Comparison of ENCODE assay signal across 18 cellular contexts in the genomic region with DNA sequence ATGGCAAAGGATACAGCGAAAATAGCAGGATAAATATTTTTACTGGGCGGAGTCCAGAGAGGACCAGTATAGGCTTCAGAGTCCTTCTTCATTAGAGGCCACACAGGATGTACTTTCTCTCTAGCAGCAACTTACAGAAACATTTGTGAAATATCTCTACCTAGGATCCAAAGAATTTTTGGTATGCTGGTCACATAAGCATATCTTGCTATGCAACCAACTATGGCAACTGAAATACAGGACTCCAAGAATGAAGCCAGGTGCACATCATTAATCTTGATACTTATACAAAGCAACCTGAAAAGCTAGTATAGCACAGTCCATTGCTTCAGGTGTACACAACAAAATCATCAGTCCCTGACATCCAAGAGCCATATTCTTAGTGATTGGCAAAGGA. TPM values are rescaled to one million over a fixed set of nuclear protein-coding genes. Genes with fewer than 3 reads are reported as not detected.
DNase-seq lines count a peak whose midpoint lies in the region; ATAC-seq and TF ChIP-seq lines count a peak whose summit lies in the region.
"Had no signal": no experiment of that assay in that cellular context is flagged by ENCODE, and none has a peak within 500 bp of the region (broad histone marks: within the 10 kb centered on the region; RNA-seq: fewer than 3 reads in every experiment).

No MANE protein-coding gene starts in this region.

- H3K27me3 Mint-ChIP-seq in CD4-positive, CD25-positive, alpha-beta regulatory T cell = no peaks in the 10 kb centered on the region
- H3K27me3 Mint-ChIP-seq in Calu3 (ENCODE audit: unreplicated experiment) = no peaks in the 10 kb centered on the region
- H3K27me3 Mint-ChIP-seq in activated naive CD8-positive, alpha-beta T cell treated with anti-CD3 and anti-CD28 coated beads, Interleukin-2, amount 10 ng/mL, durations not matched to agents 7 days and 5 days = no peaks in the 10 kb centered on the region
- no peaks in the 10 kb centered on the region for H3K27me3 Mint-ChIP-seq in naive B cell

- DNase-seq in CD4-positive, CD25-positive, alpha-beta regulatory T cell = no peak
- no peak for DNase-seq in Calu3
- DNase-seq in activated naive CD8-positive, alpha-beta T cell treated with anti-CD3 and anti-CD28 coated beads, Interleukin-2, amount 10 ng/mL, durations not matched to agents 7 days and 5 days = no peak
- no peak for DNase-seq in naive B cell
- DNase-seq in SJCRH30 = no peak
- no peak for DNase-seq in NCI-H1092 (lab: John Stamatoyannopoulos, UW)
- DNase-seq: activated T-cell treated with anti-CD3 and anti-CD28 coated beads, Interleukin-2, amount 50 U/mL, for 4 hours; brain microvascular endothelial cell; effector CD4-positive, alpha-beta T cell; GOT3; left colon; posterior cingulate gyrus; stimulated activated CD4-positive, alpha-beta T cell treated with anti-CD3 and anti-CD28 coated beads, Interleukin-12 subunit alpha, Interleukin-12 subunit beta, amount 100 ng/mL, for 4 hours had no signal

- no TSS peak for BruUV-seq in Calu3 (replicated peaks; lab: Mats Ljungman, UMichigan)

- intact Hi-C loops in Calu3 (cut with micrococcal nuclease; ENCODE audit: unreplicated experiment) = no loop called here

- peaks cover 0 to 3% (median 0%) of the 10 kb centered on the region in 7 donors for H3K9me3 Mint-ChIP-seq in CD4-positive, CD25-positive, alpha-beta regulatory T cell
- H3K9me3 Mint-ChIP-seq in Calu3 (ENCODE audit: low read depth, unreplicated experiment) = no peaks in the 10 kb centered on the region
- peaks cover 3% of the 10 kb centered on the region for H3K9me3 Mint-ChIP-seq in activated naive CD8-positive, alpha-beta T cell treated with anti-CD3 and anti-CD28 coated beads, Interleukin-2, amount 10 ng/mL, durations not matched to agents 7 days and 5 days
- no peaks in the 10 kb centered on the region for H3K9me3 Mint-ChIP-seq in naive B cell
- H3K9me3 Mint-ChIP-seq: activated T-cell treated with anti-CD3 and anti-CD28 coated beads, Interleukin-2, amount 50 U/mL, for 4 hours had no signal

- peaks cover 25 to 74% (median 40%) of the 10 kb centered on the region in 4 donors for H3K4me1 Mint-ChIP-seq in CD4-positive, CD25-positive, alpha-beta regulatory T cell
- H3K4me1 Mint-ChIP-seq in Calu3 (ENCODE audit: low read depth, unreplicated experiment) = peaks cover 58% of the 10 kb centered on the region
- H3K4me1 Mint-ChIP-seq in activated naive CD8-positive, alpha-beta T cell treated with anti-CD3 and anti-CD28 coated beads, Interleukin-2, amount 10 ng/mL, durations not matched to agents 7 days and 5 days = peaks cover 40% of the 10 kb centered on the region
- H3K4me1 Mint-ChIP-seq in naive B cell = peaks cover 14 to 44% (median 36%) of the 10 kb centered on the region in 3 donors

- peak overlapping the region in 2 of 4 donors; percentile 48 to 68 for H3K4me3 Mint-ChIP-seq in CD4-positive, CD25-positive, alpha-beta regulatory T cell
- H3K4me3 Mint-ChIP-seq in Calu3 (ENCODE audit: low read depth, unreplicated experiment) = peak overlapping the region; percentile 8
- no peak overlapping the region for H3K4me3 Mint-ChIP-seq in activated naive CD8-positive, alpha-beta T cell treated with anti-CD3 and anti-CD28 coated beads, Interleukin-2, amount 10 ng/mL, durations not matched to agents 7 days and 5 days
- peak overlapping the region in 3 of 8 donors; percentile 32 to 83 (median 46) for H3K4me3 Mint-ChIP-seq in naive B cell

- POLR2A ChIA-PET in activated naive CD8-positive, alpha-beta T cell treated with anti-CD3 and anti-CD28 coated beads, Interleukin-2, amount 10 ng/mL, durations not matched to agents 7 days and 5 days (lab: Charles Lee) = interaction anchor here (6.6 kb wide), 1 partner anchor 59 kb away, joined by 133 read pairs; the partner anchor contains the start of gene NABP1

- H3K27me3 ChIP-seq in CD4-positive, CD25-positive, alpha-beta regulatory T cell (ENCODE audit: control insufficient read depth, insufficient read depth, low read length) = no peaks in the 10 kb centered on the region
- no peaks in the 10 kb centered on the region for H3K27me3 ChIP-seq in SJCRH30
- H3K27me3 ChIP-seq: BLaER1 treated with 17β-estradiol and CSF1 and Interleukin-3, amounts not matched to agents 10 nM and 100 nM; brain microvascular endothelial cell had no signal

- H3K27ac ChIP-seq in CD4-positive, CD25-positive, alpha-beta regulatory T cell (ENCODE audit: insufficient read depth, low read length, poor library complexity, severe bottlenecking) = peak overlapping the region; percentile 88
- no peak overlapping the region for H3K27ac ChIP-seq in SJCRH30
- H3K27ac ChIP-seq: BLaER1 treated with 17β-estradiol and CSF1 and Interleukin-3, amounts not matched to agents 10 nM and 100 nM; brain microvascular endothelial cell; HL-60 had no signal

- peaks cover 34% of the 10 kb centered on the region for H3K4me1 ChIP-seq in CD4-positive, CD25-positive, alpha-beta regulatory T cell (ENCODE audit: control insufficient read depth, insufficient read depth, low read length, poor library complexity, severe bottlenecking)
- peaks cover 16% of the 10 kb centered on the region; the same call in 1 of the 2 replicates for H3K4me1 ChIP-seq in SJCRH30

- ATAC-seq in CD4-positive, CD25-positive, alpha-beta regulatory T cell (ENCODE audit: low read depth in 2 of 2) = no peak
- no peak for ATAC-seq in activated naive CD8-positive, alpha-beta T cell treated with anti-CD3 and anti-CD28 coated beads, Interleukin-2, amount 10 ng/mL, durations not matched to agents 7 days and 5 days (ENCODE audit: low read depth)
- ATAC-seq in naive B cell (ENCODE audit: low read depth in 2 of 2) = no peak
- no peak for ATAC-seq in GM19328 (IDR thresholded peaks at IDR 0.05; ENCODE audit: unreplicated experiment)
- ATAC-seq: activated CD4-positive, CD25-positive, alpha-beta regulatory T cell treated with anti-CD3 and anti-CD28 coated beads, Interleukin-2, amount 50 U/mL, for 24 hours; activated T-cell treated with anti-CD3 and anti-CD28 coated beads, Interleukin-2, amount 50 U/mL, for 4 hours; left colon had no signal

- peak overlapping the region; percentile 88 to 96 (median 94) for H3K27ac Mint-ChIP-seq in CD4-positive, CD25-positive, alpha-beta regulatory T cell
- peak overlapping the region; percentile 82 for H3K27ac Mint-ChIP-seq in Calu3 (ENCODE audit: unreplicated experiment)
- peak overlapping the region; percentile 79 for H3K27ac Mint-ChIP-seq in activated naive CD8-positive, alpha-beta T cell treated with anti-CD3 and anti-CD28 coated beads, Interleukin-2, amount 10 ng/mL, durations not matched to agents 7 days and 5 days
- H3K27ac Mint-ChIP-seq in naive B cell = peak overlapping the region; percentile 52 to 97 (median 92)

- peak overlapping the region; percentile 70 for H3K4me3 ChIP-seq in CD4-positive, CD25-positive, alpha-beta regulatory T cell (ENCODE audit: low read depth, low read length)
- no peak overlapping the region for H3K4me3 ChIP-seq in SJCRH30
- H3K4me3 ChIP-seq: BLaER1 treated with 17β-estradiol and CSF1 and Interleukin-3, amounts not matched to agents 10 nM and 100 nM; GM12878 had no signal

- no peaks in the 10 kb centered on the region for H3K9me3 ChIP-seq in CD4-positive, CD25-positive, alpha-beta regulatory T cell (ENCODE audit: control insufficient read depth in 2 of 2, low read length in 2 of 2)
- no peaks in the 10 kb centered on the region for H3K9me3 ChIP-seq in SJCRH30 (replicated peaks)
- H3K9me3 ChIP-seq: BLaER1 treated with 17β-estradiol and CSF1 and Interleukin-3, amounts not matched to agents 10 nM and 100 nM had no signal

- H3K36me3 Mint-ChIP-seq in CD4-positive, CD25-positive, alpha-beta regulatory T cell = no peaks in the 10 kb centered on the region
- no peaks in the 10 kb centered on the region for H3K36me3 Mint-ChIP-seq in Calu3 (ENCODE audit: insufficient read depth, unreplicated experiment)
- peaks cover 29% of the 10 kb centered on the region for H3K36me3 Mint-ChIP-seq in activated naive CD8-positive, alpha-beta T cell treated with anti-CD3 and anti-CD28 coated beads, Interleukin-2, amount 10 ng/mL, durations not matched to agents 7 days and 5 days
- H3K36me3 Mint-ChIP-seq in naive B cell = no peaks in the 10 kb centered on the region

- CTCF ChIA-PET in Calu3 (lab: Charles Lee) = no interaction called here

- H3K36me3 ChIP-seq in CD4-positive, CD25-positive, alpha-beta regulatory T cell (ENCODE audit: control insufficient read depth, insufficient read depth, low read length) = no peaks in the 10 kb centered on the region
- H3K36me3 ChIP-seq in SJCRH30 = no peaks in the 10 kb centered on the region
- H3K36me3 ChIP-seq: BLaER1 treated with 17β-estradiol and CSF1 and Interleukin-3, amounts not matched to agents 10 nM and 100 nM; brain microvascular endothelial cell had no signal

- no peak for TF ChIP-seq CTCF in Calu3 (IDR thresholded peaks at IDR 0.05; ENCODE audit: unreplicated experiment)

RNA-seq across cellular contexts. Expression of gene NABP1, which starts 59.1 kb away (rescaled TPM):
- 170 TPM for total RNA-seq in CD4-positive, CD25-positive, alpha-beta regulatory T cell
- 10 to 100 TPM; 23.2 to 28.7 (median 26.4) TPM for polyA plus RNA-seq in CD4-positive, CD25-positive, alpha-beta regulatory T cell
- total RNA-seq in Calu3 (2022) = 63.9 and 71.8 TPM in 2 replicates
- 10 to 100 TPM; 72.6 to 75.9 TPM for total RNA-seq in activated naive CD8-positive, alpha-beta T cell treated with anti-CD3 and anti-CD28 coated beads, Interleukin-2, amount 10 ng/mL, durations not matched to agents 7 days and 5 days
- 1 to 10 TPM; 2.1 to 8.0 (median 4.8) TPM for polyA plus RNA-seq in naive B cell (ENCODE audit: low read depth in 6 of 6)
- total RNA-seq in SJCRH30 (2014; rRNA removed; shearing (Covaris generic)) = 55.4 and 69.1 TPM in 2 replicates
